Comparison of ENCODE assay signal across 1 cellular context in genomic region chr4:24909606-24910005, GRCh38. TPM values are rescaled to one million over a fixed set of nuclear protein-coding genes. Genes with fewer than 3 reads are reported as not detected.
"Had no signal": no experiment of that assay in that cellular context is flagged by ENCODE, and none has a peak within 500 bp of the region (broad histone marks: within the 10 kb centered on the region; RNA-seq: fewer than 3 reads in every experiment).

No MANE protein-coding gene starts in this region.

RNA-seq across cellular contexts. Expression of gene CCDC149, which starts 3.2 kb away (rescaled TPM):
- polyA plus RNA-seq: naive thymus-derived CD4-positive, alpha-beta T cell had no signal
